Comparison of ENCODE assay signal across 1 cellular context in genomic region chr2:130756721-130757195, GRCh38.
TF ChIP-seq lines count a peak whose summit lies in the region.

No MANE protein-coding gene starts in this region.

TF ChIP-seq in HepG2, 621 proteins besides CTCF, POLR2A, EP300 and RAD21:
- no peak for TF ChIP-seq SIN3A (IDR thresholded peaks at IDR 0.05; ENCODE audit: borderline replicate concordance, low read depth, low read length)
- TF ChIP-seq JUN (CRISPR knock-in tag; IDR thresholded peaks at IDR 0.05), result no peak
- TF ChIP-seq EHMT2 (IDR thresholded peaks at IDR 0.05; ENCODE audit: borderline replicate concordance, low read depth, low read length), result 0 out of 2 replicates have a peak, but pooled peaks have one; percentile 5
